Comparison of ENCODE assay signal across 21 cellular contexts in the genomic region with DNA sequence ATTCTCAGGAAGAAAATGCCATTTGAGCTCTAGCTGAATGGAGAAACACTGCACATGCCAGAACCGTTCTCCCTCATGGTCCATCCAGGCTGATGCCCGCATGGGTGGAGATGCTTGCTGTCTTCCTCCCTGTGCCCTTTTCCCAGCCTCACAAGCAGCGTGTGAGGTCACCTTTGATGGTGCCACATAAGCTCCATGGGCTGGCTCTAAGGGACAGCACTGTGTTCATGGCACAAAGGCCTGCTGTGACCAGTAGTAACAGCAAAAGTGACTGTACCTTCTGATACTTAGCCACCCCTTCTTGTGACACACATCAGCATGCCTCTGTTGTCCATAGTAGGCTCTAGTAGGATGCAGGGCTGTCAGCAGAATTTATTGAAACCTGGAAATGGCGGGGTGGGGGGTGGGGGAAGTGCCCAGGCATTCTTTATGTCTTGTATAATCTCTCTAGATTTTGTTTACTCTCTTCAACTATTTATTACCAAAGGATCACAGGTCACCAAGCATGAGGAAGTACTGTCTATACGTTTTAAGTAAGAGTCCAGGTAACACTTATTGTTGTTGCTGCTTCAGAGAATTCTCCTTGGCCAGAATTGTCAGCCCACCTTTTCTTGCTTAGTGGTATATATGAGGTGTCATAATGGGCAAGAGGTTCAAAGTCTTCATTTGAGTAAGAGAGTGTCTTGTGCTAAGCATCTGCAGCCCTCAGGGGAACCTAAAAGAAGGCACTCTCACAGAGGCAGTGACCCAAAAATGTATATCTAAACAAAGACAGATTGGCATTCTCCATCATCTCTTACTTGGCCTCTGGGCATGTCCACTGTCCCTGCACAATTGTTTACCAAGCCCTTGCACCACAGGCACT. TPM values are rescaled to one million over a fixed set of nuclear protein-coding genes. Genes with fewer than 3 reads are reported as not detected.
A peak's percentile ranks its signal among the peaks of the same experiment; 100 is the strongest.
DNase-seq lines count a peak whose midpoint lies in the region; ATAC-seq, FAIRE-seq and TF ChIP-seq lines count a peak whose summit lies in the region.
"Had no signal": no experiment of that assay in that cellular context is flagged by ENCODE, and none has a peak within 500 bp of the region (broad histone marks: within the 10 kb centered on the region; RNA-seq: fewer than 3 reads in every experiment).

No MANE protein-coding gene starts in this region.

- peak overlapping the region; percentile 30 for H3K27ac Mint-ChIP-seq in stimulated activated naive CD8-positive, alpha-beta T cell treated with anti-CD3 and anti-CD28 coated beads, Interleukin-15, Interleukin-2, amounts not matched to agents 100 ng/mL and 50 ng/mL, for 24 hours
- peak overlapping the region; percentile 61 for H3K27ac Mint-ChIP-seq in activated T-helper 1 cell treated with anti-CD3 and anti-CD28 coated beads, Interleukin-12 subunit alpha, Interleukin-12 subunit beta, Interleukin-2, Interleukin-4 antibody, amounts not matched to agents 30 ng/mL and 10 ng/mL and 1 ng/mL, durations not matched to agents 14 hours and 24 hours and 36 hours
- H3K27ac Mint-ChIP-seq: activated CD8-positive, alpha-beta memory T cell treated with anti-CD3 and anti-CD28 coated beads, Interleukin-2, amount 10 ng/mL, durations not matched to agents 7 days and 5 days had no signal

- no peak for FAIRE-seq in kidney (lab: Jason Lieb, UNC)
- FAIRE-seq: keratinocyte had no signal

- H3K9me3 ChIP-seq in mucosa of rectum (ENCODE audit: control insufficient read depth in 2 of 2, low read length in 2 of 2): no peaks in the 10 kb centered on the region
- H3K9me3 ChIP-seq in kidney (ENCODE audit: control insufficient read depth in 1 of 2, low read length in 2 of 2): no peaks in the 10 kb centered on the region
- no peaks in the 10 kb centered on the region for H3K9me3 ChIP-seq in ascending aorta
- H3K9me3 ChIP-seq: right lobe of liver, suprapubic skin had no signal

- H3K4me3 Mint-ChIP-seq in stimulated activated naive CD8-positive, alpha-beta T cell treated with anti-CD3 and anti-CD28 coated beads, Interleukin-15, Interleukin-2, amounts not matched to agents 100 ng/mL and 50 ng/mL, for 24 hours: no peak overlapping the region
- H3K4me3 Mint-ChIP-seq in activated T-helper 1 cell treated with anti-CD3 and anti-CD28 coated beads, Interleukin-12 subunit alpha, Interleukin-12 subunit beta, Interleukin-2, Interleukin-4 antibody, amounts not matched to agents 30 ng/mL and 10 ng/mL and 1 ng/mL, durations not matched to agents 14 hours and 24 hours and 36 hours: no peak overlapping the region
- H3K4me3 Mint-ChIP-seq: activated CD8-positive, alpha-beta memory T cell treated with anti-CD3 and anti-CD28 coated beads, Interleukin-2, amount 10 ng/mL, durations not matched to agents 7 days and 5 days; IgD-negative memory B cell had no signal

- TF ChIP-seq CTCF in kidney (IDR thresholded peaks at IDR 0.05; ENCODE audit: borderline replicate concordance, extremely low read depth, insufficient read depth) (no peak), ascending aorta (IDR thresholded peaks at IDR 0.05) (no peak)

- H3K4me3 ChIP-seq in mucosa of rectum (ENCODE audit: low read length in 2 of 2) (no peak overlapping the region), kidney (ENCODE audit: low read length in 2 of 2) (no peak overlapping the region), ascending aorta (no peak overlapping the region)
- H3K4me3 ChIP-seq: right lobe of liver, suprapubic skin had no signal

- ATAC-seq in stimulated activated naive CD8-positive, alpha-beta T cell treated with anti-CD3 and anti-CD28 coated beads, Interleukin-15, Interleukin-2, amounts not matched to agents 100 U/mL and 50 U/mL, for 24 hours: no peak
- ATAC-seq in HG02759 (IDR thresholded peaks at IDR 0.05; ENCODE audit: unreplicated experiment): no peak
- ATAC-seq: activated CD8-positive, alpha-beta memory T cell treated with anti-CD3 and anti-CD28 coated beads, Interleukin-2, amount 10 ng/mL, durations not matched to agents 7 days and 5 days; right lobe of liver had no signal

- no peak for DNase-seq in stimulated activated naive CD8-positive, alpha-beta T cell treated with anti-CD3 and anti-CD28 coated beads, Interleukin-15, Interleukin-2, amounts not matched to agents 100 U/mL and 50 U/mL, for 24 hours
- DNase-seq in activated T-helper 1 cell treated with anti-CD3 and anti-CD28 coated beads, Interleukin-12 subunit alpha, Interleukin-12 subunit beta, Interleukin-2, Interleukin-4 antibody, amounts not matched to agents 30 ng/mL and 10 ng/mL and 1 ng/mL, durations not matched to agents 14 hours and 24 hours and 36 hours (ENCODE audit: low spot score): no peak
- DNase-seq in kidney (no peak), ascending aorta (ENCODE audit: low spot score in 2 of 2) (no peak), NCI-H1417 (lab: John Stamatoyannopoulos, UW) (no peak)
- DNase-seq: activated CD8-positive, alpha-beta memory T cell treated with anti-CD3 and anti-CD28 coated beads, Interleukin-2, amount 10 ng/mL, durations not matched to agents 7 days and 5 days; AML-193; caudate nucleus; effector memory CD4-positive, alpha-beta T cell; NCI-H187; nucleus accumbens; right lobe of liver; stimulated activated CD4-positive, alpha-beta T cell treated with anti-CD3 and anti-CD28 coated beads, Interleukin-1b, Interleukin-23, amount 100 ng/mL, for 48 hours; T-helper 1 cell had no signal

- H3K27ac ChIP-seq in mucosa of rectum (ENCODE audit: low read depth in 2 of 2, low read length in 2 of 2): peak overlapping the region; percentile 19 to 53
- no peak overlapping the region for H3K27ac ChIP-seq in kidney (ENCODE audit: low read depth in 2 of 2, low read length in 2 of 2)
- H3K27ac ChIP-seq in ascending aorta: peak overlapping the region in 1 of 2 donors; percentile 69
- H3K27ac ChIP-seq: right lobe of liver, suprapubic skin, VCaP had no signal

- no peak overlapping the region for H3K9ac ChIP-seq in mucosa of rectum (ENCODE audit: low read depth in 1 of 2, low read length in 2 of 2)
- H3K9ac ChIP-seq in kidney (ENCODE audit: low read length in 2 of 2): no peak overlapping the region

- peaks cover 17% of the 10 kb centered on the region for H3K36me3 Mint-ChIP-seq in stimulated activated naive CD8-positive, alpha-beta T cell treated with anti-CD3 and anti-CD28 coated beads, Interleukin-15, Interleukin-2, amounts not matched to agents 100 ng/mL and 50 ng/mL, for 24 hours (ENCODE audit: low read depth)
- H3K36me3 Mint-ChIP-seq in activated T-helper 1 cell treated with anti-CD3 and anti-CD28 coated beads, Interleukin-12 subunit alpha, Interleukin-12 subunit beta, Interleukin-2, Interleukin-4 antibody, amounts not matched to agents 30 ng/mL and 10 ng/mL and 1 ng/mL, durations not matched to agents 14 hours and 24 hours and 36 hours (ENCODE audit: low read depth): peaks cover 6% of the 10 kb centered on the region
- H3K36me3 Mint-ChIP-seq: IgD-negative memory B cell had no signal

- intact Hi-C loops in activated T-helper 1 cell treated with anti-CD3 and anti-CD28 coated beads, Interleukin-12 subunit alpha, Interleukin-12 subunit beta, Interleukin-2, Interleukin-4 antibody, amounts not matched to agents 30 ng/mL and 10 ng/mL and 1 ng/mL, durations not matched to agents 14 hours and 24 hours and 36 hours (cut with micrococcal nuclease): no loop called here
- intact Hi-C loops in kidney (cut with DNase I) (no loop called here), ascending aorta (cut with DNase I) (no loop called here)

- no peaks in the 10 kb centered on the region for H3K27me3 ChIP-seq in mucosa of rectum (ENCODE audit: control insufficient read depth in 2 of 2, insufficient read depth in 2 of 2, low read length in 2 of 2)
- no peaks in the 10 kb centered on the region for H3K27me3 ChIP-seq in ascending aorta
- H3K27me3 ChIP-seq: right lobe of liver, suprapubic skin had no signal

- H3K36me3 ChIP-seq in mucosa of rectum (ENCODE audit: control insufficient read depth in 2 of 2, insufficient read depth in 2 of 2, low read length in 2 of 2) (no peaks in the 10 kb centered on the region), kidney (ENCODE audit: control insufficient read depth in 1 of 2, insufficient read depth in 2 of 2, low read length in 2 of 2) (no peaks in the 10 kb centered on the region), ascending aorta (peaks cover 0 to 1% of the 10 kb centered on the region in 2 donors)
- H3K36me3 ChIP-seq: right lobe of liver, suprapubic skin had no signal

- H3K4me1 ChIP-seq in mucosa of rectum (ENCODE audit: control insufficient read depth in 2 of 2, insufficient read depth in 2 of 2, low read length in 2 of 2): peaks cover 22 to 33% of the 10 kb centered on the region in 2 donors
- peaks cover 17 to 42% of the 10 kb centered on the region in 2 donors for H3K4me1 ChIP-seq in kidney (ENCODE audit: control insufficient read depth in 1 of 2, insufficient read depth in 1 of 2, low read depth in 1 of 2, low read length in 2 of 2)
- peaks cover 9 to 35% of the 10 kb centered on the region in 2 donors for H3K4me1 ChIP-seq in ascending aorta

- no peaks in the 10 kb centered on the region for H3K9me3 Mint-ChIP-seq in stimulated activated naive CD8-positive, alpha-beta T cell treated with anti-CD3 and anti-CD28 coated beads, Interleukin-15, Interleukin-2, amounts not matched to agents 100 ng/mL and 50 ng/mL, for 24 hours
- no peaks in the 10 kb centered on the region for H3K9me3 Mint-ChIP-seq in activated T-helper 1 cell treated with anti-CD3 and anti-CD28 coated beads, Interleukin-12 subunit alpha, Interleukin-12 subunit beta, Interleukin-2, Interleukin-4 antibody, amounts not matched to agents 30 ng/mL and 10 ng/mL and 1 ng/mL, durations not matched to agents 14 hours and 24 hours and 36 hours
- H3K9me3 Mint-ChIP-seq: IgD-negative memory B cell had no signal

- H3K4me1 Mint-ChIP-seq in stimulated activated naive CD8-positive, alpha-beta T cell treated with anti-CD3 and anti-CD28 coated beads, Interleukin-15, Interleukin-2, amounts not matched to agents 100 ng/mL and 50 ng/mL, for 24 hours (ENCODE audit: low read depth): peaks cover 99% of the 10 kb centered on the region
- H3K4me1 Mint-ChIP-seq in activated T-helper 1 cell treated with anti-CD3 and anti-CD28 coated beads, Interleukin-12 subunit alpha, Interleukin-12 subunit beta, Interleukin-2, Interleukin-4 antibody, amounts not matched to agents 30 ng/mL and 10 ng/mL and 1 ng/mL, durations not matched to agents 14 hours and 24 hours and 36 hours (ENCODE audit: low read depth): peaks cover 74% of the 10 kb centered on the region

- H3K27me3 Mint-ChIP-seq in stimulated activated naive CD8-positive, alpha-beta T cell treated with anti-CD3 and anti-CD28 coated beads, Interleukin-15, Interleukin-2, amounts not matched to agents 100 ng/mL and 50 ng/mL, for 24 hours: no peaks in the 10 kb centered on the region
- H3K27me3 Mint-ChIP-seq in activated T-helper 1 cell treated with anti-CD3 and anti-CD28 coated beads, Interleukin-12 subunit alpha, Interleukin-12 subunit beta, Interleukin-2, Interleukin-4 antibody, amounts not matched to agents 30 ng/mL and 10 ng/mL and 1 ng/mL, durations not matched to agents 14 hours and 24 hours and 36 hours (ENCODE audit: insufficient read depth): no peaks in the 10 kb centered on the region
- H3K27me3 Mint-ChIP-seq: activated CD8-positive, alpha-beta memory T cell treated with anti-CD3 and anti-CD28 coated beads, Interleukin-2, amount 10 ng/mL, durations not matched to agents 7 days and 5 days; IgD-negative memory B cell had no signal

RNA-seq across cellular contexts. Expression of gene RAB7A, which starts 56.5 kb away (rescaled TPM):
- total RNA-seq in activated T-helper 1 cell treated with anti-CD3 and anti-CD28 coated beads, Interleukin-12 subunit alpha, Interleukin-12 subunit beta, Interleukin-2, Interleukin-4 antibody, amounts not matched to agents 30 ng/mL and 10 ng/mL and 1 ng/mL, durations not matched to agents 14 hours and 24 hours and 36 hours: 318 and 329 TPM in 2 replicates
- 248 TPM for total RNA-seq in kidney
- polyA plus RNA-seq in kidney (ENCODE audit: insufficient read depth, low read depth, low replicate concordance): 211 TPM
- total RNA-seq in ascending aorta: 90.3 TPM

Comparison
In these comparisons a context has a peak if more than half of its experiments do, and no peak if none do; other contexts are left out.
1. H3K27ac ChIP-seq: peak in mucosa of rectum (2 of 2); none in kidney (0 of 2).